In genomic region chr3:52055537-52056351, GRCh38 we compare ENCODE assay signal across 8 cellular contexts. TPM values are rescaled to one million over a fixed set of nuclear protein-coding genes. Genes with fewer than 3 reads are reported as not detected.
DNase-seq lines count a peak whose midpoint lies in the region; ATAC-seq and TF ChIP-seq lines count a peak whose summit lies in the region.

No MANE protein-coding gene starts in this region.

- peak overlapping the region; percentile 69; the same call in 1 of the 2 replicates for H3K9ac ChIP-seq in KMS-11

- H3K27ac Mint-ChIP-seq in activated CD4-positive, alpha-beta T cell treated with anti-CD3 and anti-CD28 coated beads, Interleukin-2, amount 10 ng/mL, durations not matched to agents 7 days and 5 days: peak overlapping the region; percentile 88

- H4K20me1 ChIP-seq in KMS-11 (ENCODE audit: insufficient read depth): no peaks in the 10 kb centered on the region

- CTCF ChIA-PET in activated CD4-positive, alpha-beta T cell treated with anti-CD3 and anti-CD28 coated beads, Interleukin-2, amount 10 ng/mL, durations not matched to agents 7 days and 5 days (lab: Charles Lee): interaction anchor here (0.5 to 2.3 kb wide), 17 partner anchors 10 to 460 kb away, joined by 3 to 12 read pairs (median 4); partner anchors contain the start of genes ACY1, PARP3, RPL29 and RRP9

- H3K4me1 ChIP-seq in KMS-11 (ENCODE audit: low read depth, poor library complexity, severe bottlenecking): peaks cover 7% of the 10 kb centered on the region
- peaks cover 46% of the 10 kb centered on the region for H3K4me1 ChIP-seq in effector memory CD4-positive, alpha-beta T cell (ENCODE audit: control insufficient read depth, insufficient read depth, low read length, poor library complexity, severe bottlenecking)
- H3K4me1 ChIP-seq in mononuclear cell (ENCODE audit: insufficient read depth, low read length): peaks cover 60% of the 10 kb centered on the region

- ATAC-seq in GM21367 (IDR thresholded peaks at IDR 0.05; ENCODE audit: unreplicated experiment): peak; percentile 5

- no peak; the same call in 1 of the 2 replicates for TF ChIP-seq CTCF in KMS-11 (conservative IDR thresholded peaks at IDR 0.05; ENCODE audit: low read depth, low read length)

- peaks cover 23% of the 10 kb centered on the region for H3K36me3 Mint-ChIP-seq in activated CD4-positive, alpha-beta T cell treated with anti-CD3 and anti-CD28 coated beads, Interleukin-2, amount 10 ng/mL, durations not matched to agents 7 days and 5 days (ENCODE audit: low read depth)

- no peak overlapping the region for H3K27ac ChIP-seq in KMS-11
- H3K27ac ChIP-seq in effector memory CD4-positive, alpha-beta T cell (ENCODE audit: insufficient read depth, low read length, poor library complexity, severe bottlenecking): peak overlapping the region; percentile 70

- H3K36me3 ChIP-seq in KMS-11 (ENCODE audit: insufficient read depth): no peaks in the 10 kb centered on the region
- peaks cover 11% of the 10 kb centered on the region for H3K36me3 ChIP-seq in effector memory CD4-positive, alpha-beta T cell (ENCODE audit: control insufficient read depth, insufficient read depth, low read length)

- peak overlapping the region; percentile 86 for H3K4me3 Mint-ChIP-seq in activated CD4-positive, alpha-beta T cell treated with anti-CD3 and anti-CD28 coated beads, Interleukin-2, amount 10 ng/mL, durations not matched to agents 7 days and 5 days

- POLR2A ChIA-PET in activated CD4-positive, alpha-beta T cell treated with anti-CD3 and anti-CD28 coated beads, Interleukin-2, amount 10 ng/mL, durations not matched to agents 7 days and 5 days (lab: Charles Lee): interaction anchor here (0.6 kb wide), 1 partner anchor 96 kb away, joined by 14 read pairs; no protein-coding TSS in a partner anchor

- no peaks in the 10 kb centered on the region for H3K9me3 Mint-ChIP-seq in activated CD4-positive, alpha-beta T cell treated with anti-CD3 and anti-CD28 coated beads, Interleukin-2, amount 10 ng/mL, durations not matched to agents 7 days and 5 days

- DNase-seq in COLO668 (lab: John Stamatoyannopoulos, UW; ENCODE audit: unreplicated experiment): peak; percentile 61
- DNase-seq in activated CD4-positive, alpha-beta T cell treated with anti-CD3 and anti-CD28 coated beads, Interleukin-2, amount 10 ng/mL, durations not matched to agents 7 days and 5 days: peak; percentile 49
- DNase-seq in effector memory CD4-positive, alpha-beta T cell: peak; percentile 5 to 35 (median 20)
- DNase-seq in stromal cell of bone marrow (ENCODE audit: low read depth): peak; percentile 19
- no peak for DNase-seq in hippocampal formation (lab: John Stamatoyannopoulos, UW)

- H3K79me2 ChIP-seq in KMS-11 (ENCODE audit: insufficient read depth, low read depth): no peaks in the 10 kb centered on the region

- no peaks in the 10 kb centered on the region for H3K9me3 ChIP-seq in effector memory CD4-positive, alpha-beta T cell (ENCODE audit: control insufficient read depth, low read length)
- no peaks in the 10 kb centered on the region for H3K9me3 ChIP-seq in mononuclear cell (ENCODE audit: low read depth, low read length)

- H3K4me2 ChIP-seq in KMS-11: peak overlapping the region; percentile 45

- H2AFZ ChIP-seq in KMS-11 (ENCODE audit: low read depth): peak overlapping the region; percentile 18; the same call in 1 of the 2 replicates

- peaks cover 41% of the 10 kb centered on the region for H3K4me1 Mint-ChIP-seq in activated CD4-positive, alpha-beta T cell treated with anti-CD3 and anti-CD28 coated beads, Interleukin-2, amount 10 ng/mL, durations not matched to agents 7 days and 5 days

- H3K27me3 Mint-ChIP-seq in activated CD4-positive, alpha-beta T cell treated with anti-CD3 and anti-CD28 coated beads, Interleukin-2, amount 10 ng/mL, durations not matched to agents 7 days and 5 days: no peaks in the 10 kb centered on the region

- peak overlapping the region; percentile 83 for H3K4me3 ChIP-seq in KMS-11 (IDR thresholded peaks at IDR 0.05; ENCODE audit: insufficient read depth, low read depth, low read length)
- H3K4me3 ChIP-seq in effector memory CD4-positive, alpha-beta T cell (ENCODE audit: insufficient read depth, low read depth, low read length, poor library complexity, severe bottlenecking): peak overlapping the region; percentile 74
- H3K4me3 ChIP-seq in mononuclear cell (ENCODE audit: low read length): peak overlapping the region; percentile 76

- H3K27me3 ChIP-seq in KMS-11 (ENCODE audit: insufficient read depth, low read depth): no peaks in the 10 kb centered on the region
- H3K27me3 ChIP-seq in effector memory CD4-positive, alpha-beta T cell (replicated peaks; ENCODE audit: control insufficient read depth, insufficient read depth, low read length, poor library complexity, severe bottlenecking): no peaks in the 10 kb centered on the region
- no peaks in the 10 kb centered on the region for H3K27me3 ChIP-seq in mononuclear cell (ENCODE audit: insufficient read depth, low read length)

RNA-seq across cellular contexts. Expression of gene DUSP7, which starts 0.6 kb away (rescaled TPM):
- total RNA-seq in activated CD4-positive, alpha-beta T cell treated with anti-CD3 and anti-CD28 coated beads, Interleukin-2, amount 10 ng/mL, durations not matched to agents 7 days and 5 days: 10 to 100 TPM; 38.3 to 42.0 TPM
- 7.0 TPM for total RNA-seq in mononuclear cell

Comparison
In these comparisons a context has a peak if more than half of its experiments do, and no peak if none do; other contexts are left out.
1. DNase-seq: peak in COLO668 (single experiment), activated CD4-positive, alpha-beta T cell treated with anti-CD3 and anti-CD28 coated beads, Interleukin-2, amount 10 ng/mL, durations not matched to agents 7 days and 5 days (single experiment), effector memory CD4-positive, alpha-beta T cell (3 of 3) and stromal cell of bone marrow (single experiment); none in hippocampal formation (0 of 2).
2. Peak in every context shown above with its lines, with median percentiles within 50 percentile points of each other: H3K4me3 ChIP-seq.